In genomic region chrX:48972214-48973164, GRCh38 we compare ENCODE assay signal across 8 cellular contexts. TPM values are rescaled to one million over a fixed set of nuclear protein-coding genes. Genes with fewer than 3 reads are reported as not detected.
DNase-seq lines count a peak whose midpoint lies in the region; ATAC-seq and TF ChIP-seq lines count a peak whose summit lies in the region.

No MANE protein-coding gene starts in this region.

- no peaks in the 10 kb centered on the region for H3K79me2 ChIP-seq in MM.1S (ENCODE audit: low read length)

- H3K9me3 ChIP-seq in MM.1S (replicated peaks; ENCODE audit: insufficient read depth, low read length) = no peaks in the 10 kb centered on the region
- no peaks in the 10 kb centered on the region for H3K9me3 ChIP-seq in mucosa of rectum (ENCODE audit: control insufficient read depth in 2 of 2, low read length in 2 of 2)

- TF ChIP-seq CTCF in GM06990 (IDR thresholded peaks at IDR 0.05; ENCODE audit: insufficient read depth, low read length, poor library complexity, severe bottlenecking) (peak; percentile 56), MM.1S (IDR thresholded peaks at IDR 0.05; ENCODE audit: low read length) (peak; percentile 49), epithelial cell of esophagus (IDR thresholded peaks at IDR 0.05; ENCODE audit: insufficient read depth, low read depth, low read length, missing control alignments) (peak; percentile 62)

- H3K4me1 ChIP-seq in MM.1S (ENCODE audit: low read length) = no peaks in the 10 kb centered on the region
- peaks cover 0 to 4% of the 10 kb centered on the region in 2 donors for H3K4me1 ChIP-seq in mucosa of rectum (ENCODE audit: control insufficient read depth in 2 of 2, insufficient read depth in 2 of 2, low read length in 2 of 2)

- H3K9me2 ChIP-seq in MM.1S (replicated peaks; ENCODE audit: insufficient read depth, low read length) = no peaks in the 10 kb centered on the region

- no peak for ATAC-seq in GM21423 (IDR thresholded peaks at IDR 0.05; ENCODE audit: unreplicated experiment)

- H3K4me2 ChIP-seq in MM.1S (ENCODE audit: low read depth, low read length) = no peak overlapping the region

- H4K20me1 ChIP-seq in MM.1S (ENCODE audit: insufficient read depth, low read length) = no peaks in the 10 kb centered on the region

- no peak overlapping the region for H3K4me3 ChIP-seq in GM06990 (replicated peaks; ENCODE audit: low read depth, low read length)
- H3K4me3 ChIP-seq in MM.1S (ENCODE audit: low read length) = no peak overlapping the region
- peak overlapping the region; percentile 13 for H3K4me3 ChIP-seq in epithelial cell of esophagus (ENCODE audit: low read length)
- H3K4me3 ChIP-seq in mucosa of rectum (ENCODE audit: low read length in 2 of 2) = peak overlapping the region; percentile 24 to 27

- H3K36me3 ChIP-seq in GM06990 (ENCODE audit: control insufficient read depth, insufficient read depth, low read length) (peaks cover 4% of the 10 kb centered on the region), MM.1S (replicated peaks; ENCODE audit: insufficient read depth, low read length) (no peaks in the 10 kb centered on the region), mucosa of rectum (ENCODE audit: control insufficient read depth in 2 of 2, insufficient read depth in 2 of 2, low read length in 2 of 2) (peaks cover 8 to 15% of the 10 kb centered on the region in 2 donors)

- H3K9ac ChIP-seq in MM.1S (ENCODE audit: low read length) (no peak overlapping the region), mucosa of rectum (ENCODE audit: low read depth in 1 of 2, low read length in 2 of 2) (no peak overlapping the region)

- no peak overlapping the region for H2AFZ ChIP-seq in MM.1S (ENCODE audit: low read length)

- H3K27ac ChIP-seq in MM.1S (ENCODE audit: low read length) (no peak overlapping the region), mucosa of rectum (ENCODE audit: low read depth in 2 of 2, low read length in 2 of 2) (no peak overlapping the region)

- DNase-seq in GM06990 (ENCODE audit: extremely low read depth, insufficient read length) = no peak
- peak; percentile 27 for DNase-seq in MM.1S
- peak; percentile 37 for DNase-seq in activated CD4-positive, alpha-beta T cell treated with anti-CD3 and anti-CD28 coated beads for 48 hours
- DNase-seq in epithelial cell of esophagus (ENCODE audit: low read depth) = peak; percentile 39
- peak; percentile 52 for DNase-seq in ureter (ENCODE audit: low spot score)
- no peak for DNase-seq in OCI-M2 (lab: John Stamatoyannopoulos, UW; ENCODE audit: unreplicated experiment)

- no peaks in the 10 kb centered on the region for H3K27me3 ChIP-seq in GM06990 (replicated peaks; ENCODE audit: control insufficient read depth, insufficient read depth, low read length)
- H3K27me3 ChIP-seq in MM.1S (replicated peaks; ENCODE audit: insufficient read depth, low read length) = no peaks in the 10 kb centered on the region
- H3K27me3 ChIP-seq in mucosa of rectum (ENCODE audit: control insufficient read depth in 2 of 2, insufficient read depth in 2 of 2, low read length in 2 of 2) = no peaks in the 10 kb centered on the region

- H3F3A ChIP-seq in MM.1S (ENCODE audit: insufficient read depth, low read length) = no peaks in the 10 kb centered on the region

RNA-seq across cellular contexts. Expression of gene KCND1, which starts 0.8 kb away (rescaled TPM):
- 3.4 TPM for total RNA-seq in ureter

RNA-seq across cellular contexts. Expression of gene OTUD5, which starts 15.1 kb away (rescaled TPM):
- 53.8 TPM for total RNA-seq in ureter

RNA-seq across cellular contexts. Expression of gene GRIPAP1, which starts 29.6 kb away (rescaled TPM):
- total RNA-seq in ureter = 56.8 TPM

RNA-seq across cellular contexts. Expression of gene PIM2, which starts 53.7 kb away (rescaled TPM):
- 13.6 TPM for total RNA-seq in ureter

Comparison
In these comparisons a context has a peak if more than half of its experiments do, and no peak if none do; other contexts are left out.
1. DNase-seq: peak in MM.1S (single experiment), activated CD4-positive, alpha-beta T cell treated with anti-CD3 and anti-CD28 coated beads for 48 hours (single experiment), epithelial cell of esophagus (single experiment) and ureter (single experiment); none in GM06990 (single experiment) and OCI-M2 (single experiment).
2. H3K4me3 ChIP-seq: peak in epithelial cell of esophagus (single experiment) and mucosa of rectum (2 of 2); none in GM06990 (single experiment) and MM.1S (single experiment).
3. Peak in every context shown above with its lines, with median percentiles within 50 percentile points of each other: CTCF ChIP-seq.